ENCODE assay signal across 10 cellular contexts in the genomic region with DNA sequence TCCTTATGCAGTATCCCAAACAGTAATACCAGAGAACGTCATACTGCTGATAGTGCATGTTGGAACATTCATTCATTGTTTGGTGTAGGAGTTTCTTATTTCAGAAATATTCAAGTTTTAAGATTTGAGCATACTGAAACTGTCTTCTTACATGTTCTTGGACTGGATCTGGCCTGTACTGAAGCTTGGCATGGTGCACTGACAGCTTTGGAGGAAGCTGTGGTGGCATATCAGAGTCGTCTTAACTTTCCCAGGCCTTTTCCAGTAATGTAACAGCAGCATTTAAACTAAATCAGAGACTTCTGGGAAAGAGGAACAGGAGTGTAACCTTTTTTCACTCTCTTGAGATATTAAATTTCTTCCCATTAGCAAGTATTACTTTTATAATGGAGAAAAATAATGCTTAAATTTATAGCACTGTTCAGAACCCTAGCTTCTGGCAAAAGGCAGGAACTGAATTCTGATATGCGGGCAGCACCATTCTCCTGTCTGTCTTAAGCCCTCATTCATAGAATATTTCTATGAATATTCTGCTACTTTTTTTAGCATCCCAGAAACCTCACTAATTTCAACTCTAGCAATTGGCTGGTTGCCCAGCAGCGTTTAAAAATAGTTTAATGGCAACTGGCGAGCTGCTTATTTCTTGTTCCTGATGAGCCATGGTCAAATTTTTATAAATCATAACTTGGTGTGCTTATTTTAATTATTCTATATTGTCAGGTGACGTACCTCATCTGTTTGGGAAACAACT. TPM values are rescaled to one million over a fixed set of nuclear protein-coding genes. Genes with fewer than 3 reads are reported as not detected.
DNase-seq lines count a peak whose midpoint lies in the region; ATAC-seq and TF ChIP-seq lines count a peak whose summit lies in the region.
"Had no signal": no experiment of that assay in that cellular context is flagged by ENCODE, and none has a peak within 500 bp of the region (broad histone marks: within the 10 kb centered on the region; RNA-seq: fewer than 3 reads in every experiment).

No MANE protein-coding gene starts in this region.

- H3K27ac Mint-ChIP-seq in immature natural killer cell, result peak overlapping the region in 1 of 6 donors; percentile 6
- H3K27ac Mint-ChIP-seq: activated naive CD8-positive, alpha-beta T cell treated with anti-CD3 and anti-CD28 coated beads for 36 hours had no signal

- no peaks in the 10 kb centered on the region for H3K9me3 ChIP-seq in left lung
- no peaks in the 10 kb centered on the region for H3K9me3 ChIP-seq in tibial nerve

- no peak for TF ChIP-seq EP300 in tibial nerve (IDR thresholded peaks at IDR 0.05)

- no peak overlapping the region for H3K4me3 ChIP-seq in left lung
- no peak overlapping the region for H3K4me3 ChIP-seq in tibial nerve

- no peak for TF ChIP-seq POLR2A in tibial nerve (IDR thresholded peaks at IDR 0.05)

- H3K36me3 ChIP-seq in left lung (peaks cover 0 to 26% of the 10 kb centered on the region in 2 donors), tibial nerve (peaks cover 0 to 18% (median 3%) of the 10 kb centered on the region in 3 donors)

- WGBS in tibial nerve, 2 donors, result 22 to 23% methylated on average over 6 of the region's 6 CpGs

- TF ChIP-seq CTCF in left lung (IDR thresholded peaks at IDR 0.05) (no peak), tibial nerve (IDR thresholded peaks at IDR 0.05) (no peak)

- no peak overlapping the region for H3K4me3 Mint-ChIP-seq in immature natural killer cell
- H3K4me3 Mint-ChIP-seq: activated naive CD8-positive, alpha-beta T cell treated with anti-CD3 and anti-CD28 coated beads for 36 hours; naive B cell had no signal

- no peaks in the 10 kb centered on the region for H3K27me3 Mint-ChIP-seq in immature natural killer cell (ENCODE audit: low read depth in 3 of 3)
- H3K27me3 Mint-ChIP-seq: activated naive CD8-positive, alpha-beta T cell treated with anti-CD3 and anti-CD28 coated beads for 36 hours; naive B cell had no signal

- H3K4me1 Mint-ChIP-seq in immature natural killer cell, result peaks cover 7 to 18% of the 10 kb centered on the region in 2 donors
- H3K4me1 Mint-ChIP-seq: activated naive CD8-positive, alpha-beta T cell treated with anti-CD3 and anti-CD28 coated beads for 36 hours had no signal

- H3K27ac ChIP-seq in left lung, result peak overlapping the region; percentile 29 to 56
- H3K27ac ChIP-seq in tibial nerve, result peak overlapping the region in 2 of 4 donors; percentile 15 to 63

- peak; percentile 18 for DNase-seq in M059J (ENCODE audit: low read depth)
- peak; percentile 9 for DNase-seq in cerebellum (ENCODE audit: low spot score)
- DNase-seq in left lung, result no peak
- DNase-seq in tibial nerve (ENCODE audit: low spot score in 2 of 2), result peak; percentile 23 to 70
- no peak for DNase-seq in immature natural killer cell
- DNase-seq: activated naive CD8-positive, alpha-beta T cell treated with anti-CD3 and anti-CD28 coated beads for 36 hours; naive B cell had no signal

- H3K27me3 ChIP-seq in left lung, result no peaks in the 10 kb centered on the region
- no peaks in the 10 kb centered on the region for H3K27me3 ChIP-seq in tibial nerve

- ATAC-seq in left lung, result peak; percentile 24
- ATAC-seq in GM19023 (IDR thresholded peaks at IDR 0.05; ENCODE audit: unreplicated experiment), result no peak
- ATAC-seq in HG02870 (IDR thresholded peaks at IDR 0.05; ENCODE audit: unreplicated experiment), result no peak
- ATAC-seq in HG03432 (IDR thresholded peaks at IDR 0.05; ENCODE audit: unreplicated experiment), result no peak

- H3K36me3 Mint-ChIP-seq in immature natural killer cell, result peaks cover 0 to 7% (median 5%) of the 10 kb centered on the region in 3 donors
- H3K36me3 Mint-ChIP-seq: naive B cell had no signal

- H3K9me3 Mint-ChIP-seq in immature natural killer cell, result no peaks in the 10 kb centered on the region
- H3K9me3 Mint-ChIP-seq: activated naive CD8-positive, alpha-beta T cell treated with anti-CD3 and anti-CD28 coated beads for 36 hours; naive B cell had no signal

- intact Hi-C loops in left lung (cut with DNase I), result no loop called here

- H3K4me1 ChIP-seq in left lung (peaks cover 21 to 55% of the 10 kb centered on the region in 2 donors), tibial nerve (peaks cover 0 to 53% (median 16%) of the 10 kb centered on the region in 4 donors)

RNA-seq across cellular contexts. Expression of a gene that starts 31.1 kb away (rescaled TPM):
- 30.8 and 43.0 TPM in 2 replicates for total RNA-seq in M059J (2014; rRNA removed; shearing (Covaris generic))
- total RNA-seq in cerebellum (78.2 TPM), left lung (10 to 100 TPM; 41.2 to 54.6 TPM), tibial nerve (10 to 100 TPM; 43.3 to 62.8 (median 56.0) TPM)
- polyA plus RNA-seq in immature natural killer cell, result 10 to 100 TPM in 1 of 3 donors, 1 to 10 TPM in 2; 3.8 to 11.9 (median 5.1) TPM

Comparison
In these comparisons a context has a peak if more than half of its experiments do, and no peak if none do; other contexts are left out.
1. DNase-seq: peak in M059J (single experiment), cerebellum (single experiment) and tibial nerve (2 of 2); none in left lung (0 of 2) and immature natural killer cell (0 of 3).